ENCODE assay signal across 15 cellular contexts in the genomic region with DNA sequence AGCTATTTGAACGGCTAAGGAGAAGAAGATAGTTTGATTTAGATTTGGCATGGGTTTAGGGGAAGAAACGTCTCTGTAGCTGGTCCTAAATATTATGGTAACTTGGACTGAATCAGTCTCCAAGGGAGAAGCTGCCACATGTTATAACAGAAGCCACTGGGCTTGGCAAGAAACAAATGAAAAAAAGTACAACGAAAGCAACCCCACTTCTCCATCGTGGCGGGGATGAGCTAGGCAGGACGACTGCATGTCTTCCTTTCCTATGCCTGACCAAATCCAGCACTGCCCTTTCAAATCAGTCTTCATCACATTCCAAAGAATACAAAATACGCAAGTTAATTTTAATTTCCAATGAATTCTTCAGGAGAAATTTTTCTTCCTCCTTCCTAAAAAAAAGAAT.
DNase-seq lines count a peak whose midpoint lies in the region; ATAC-seq, FAIRE-seq and TF ChIP-seq lines count a peak whose summit lies in the region.
"Had no signal": no experiment of that assay in that cellular context is flagged by ENCODE, and none has a peak within 500 bp of the region (broad histone marks: within the 10 kb centered on the region; RNA-seq: fewer than 3 reads in every experiment).

No MANE protein-coding gene starts in this region.

- TF ChIP-seq EP300 in sigmoid colon (IDR thresholded peaks at IDR 0.05): no peak

- TF ChIP-seq POLR2A in sigmoid colon (IDR thresholded peaks at IDR 0.05) (no peak), GM12891 (IDR thresholded peaks at IDR 0.05; ENCODE audit: low read depth, low read length) (no peak)

- no peak for DNase-seq in CD4-positive, CD25-positive, alpha-beta regulatory T cell
- no peak for DNase-seq in PC-9
- DNase-seq in sigmoid colon: no peak
- no peak for DNase-seq in C1 segment of cervical spinal cord (lab: John Stamatoyannopoulos, UW)
- DNase-seq in GM12891 (ENCODE audit: insufficient read length, low spot score): no peak
- DNase-seq in H4 (ENCODE audit: low spot score): no peak
- DNase-seq: activated CD4-positive, alpha-beta T cell treated with anti-CD3 and anti-CD28 coated beads for 48 hours; DMS 273 treated with DMSO at 0.1 percent for 48 hours; GOT3; NCI-H1092 treated with DMSO at 0.1 percent for 48 hours had no signal

- no peaks in the 10 kb centered on the region for H3K9me3 ChIP-seq in CD4-positive, CD25-positive, alpha-beta regulatory T cell (ENCODE audit: control insufficient read depth in 2 of 2, low read length in 2 of 2)
- H3K9me3 ChIP-seq in PC-9 (ENCODE audit: insufficient read depth, low read depth): no peaks in the 10 kb centered on the region
- no peaks in the 10 kb centered on the region for H3K9me3 ChIP-seq in sigmoid colon
- H3K9me3 ChIP-seq: thoracic aorta had no signal

- H4K20me1 ChIP-seq in PC-9 (ENCODE audit: insufficient read depth): no peaks in the 10 kb centered on the region

- no peak overlapping the region for H2AFZ ChIP-seq in PC-9

- peak overlapping the region; percentile 91 to 97 (median 92) for H3K27ac Mint-ChIP-seq in CD4-positive, CD25-positive, alpha-beta regulatory T cell
- peak overlapping the region; percentile 75 for H3K27ac Mint-ChIP-seq in dendritic cell treated with granulocyte-macrophage colony-stimulating factor and Interleukin-4, amounts not matched to agents 40 ng/mL and 50 ng/mL, for 4 days

- H3F3A ChIP-seq in PC-9 (ENCODE audit: insufficient read depth, low read depth): peaks cover 30% of the 10 kb centered on the region

- CTCF ChIA-PET in PC-9 (lab: Charles Lee): interaction anchor here (0.6 kb wide), 1 partner anchor 33 kb away, joined by 3 read pairs; no protein-coding TSS in a partner anchor

- H3K4me1 Mint-ChIP-seq in CD4-positive, CD25-positive, alpha-beta regulatory T cell: peaks cover 44 to 98% (median 85%) of the 10 kb centered on the region in 4 donors
- H3K4me1 Mint-ChIP-seq in dendritic cell treated with granulocyte-macrophage colony-stimulating factor and Interleukin-4, amounts not matched to agents 40 ng/mL and 50 ng/mL, for 4 days (ENCODE audit: low read depth): peaks cover 53% of the 10 kb centered on the region

- H3K27me3 ChIP-seq in CD4-positive, CD25-positive, alpha-beta regulatory T cell (ENCODE audit: control insufficient read depth, insufficient read depth, low read length): no peaks in the 10 kb centered on the region
- H3K27me3 ChIP-seq in PC-9 (ENCODE audit: insufficient read depth, low read depth) (no peaks in the 10 kb centered on the region), sigmoid colon (no peaks in the 10 kb centered on the region)
- H3K27me3 ChIP-seq: cardiac muscle cell had no signal

- H3K4me2 ChIP-seq in PC-9: no peak overlapping the region

- ATAC-seq in CD4-positive, CD25-positive, alpha-beta regulatory T cell (ENCODE audit: low read depth in 2 of 2): no peak
- ATAC-seq in GM21390 (IDR thresholded peaks at IDR 0.05; ENCODE audit: unreplicated experiment): no peak

- intact Hi-C loops in PC-9 (cut with micrococcal nuclease; ENCODE audit: unreplicated experiment): no loop called here
- intact Hi-C loops in dendritic cell treated with granulocyte-macrophage colony-stimulating factor and Interleukin-4, amounts not matched to agents 40 ng/mL and 50 ng/mL, for 4 days (cut with micrococcal nuclease): no loop called here
- intact Hi-C loops in sigmoid colon (cut with DNase I): no loop called here

- no peaks in the 10 kb centered on the region for H3K9me2 ChIP-seq in PC-9 (ENCODE audit: insufficient read depth)

- FAIRE-seq in GM12891 (lab: Jason Lieb, UNC): no peak
- FAIRE-seq: frontal cortex had no signal

- POLR2A ChIA-PET in PC-9 (lab: Charles Lee; ENCODE audit: unreplicated experiment): interaction anchor here (0.5 kb wide), 1 partner anchor 11 kb away, joined by 3 read pairs; no protein-coding TSS in a partner anchor

- peaks cover 36% of the 10 kb centered on the region for H3K36me3 Mint-ChIP-seq in CD4-positive, CD25-positive, alpha-beta regulatory T cell
- peaks cover 32% of the 10 kb centered on the region for H3K36me3 Mint-ChIP-seq in dendritic cell treated with granulocyte-macrophage colony-stimulating factor and Interleukin-4, amounts not matched to agents 40 ng/mL and 50 ng/mL, for 4 days (ENCODE audit: low read depth)

- BruUV-seq in PC-9 (replicated peaks; lab: Mats Ljungman, UMichigan): no TSS peak

- H3K4me3 Mint-ChIP-seq in CD4-positive, CD25-positive, alpha-beta regulatory T cell: peak overlapping the region; percentile 60 to 77 (median 62)
- no peak overlapping the region for H3K4me3 Mint-ChIP-seq in dendritic cell treated with granulocyte-macrophage colony-stimulating factor and Interleukin-4, amounts not matched to agents 40 ng/mL and 50 ng/mL, for 4 days

- peaks cover 99% of the 10 kb centered on the region for H3K4me1 ChIP-seq in CD4-positive, CD25-positive, alpha-beta regulatory T cell (ENCODE audit: control insufficient read depth, insufficient read depth, low read length, poor library complexity, severe bottlenecking)
- H3K4me1 ChIP-seq in PC-9 (replicated peaks; ENCODE audit: insufficient read depth) (peaks cover 7% of the 10 kb centered on the region), sigmoid colon (peaks cover 0 to 34% (median 15%) of the 10 kb centered on the region in 4 donors)

- peak overlapping the region; percentile 94 for H3K27ac ChIP-seq in CD4-positive, CD25-positive, alpha-beta regulatory T cell (ENCODE audit: insufficient read depth, low read length, poor library complexity, severe bottlenecking)
- H3K27ac ChIP-seq in PC-9 (0 out of 2 replicates have a peak overlapping the region, but pooled peaks have one; percentile 18), sigmoid colon (peak overlapping the region in 3 of 4 donors; percentile 24 to 50 (median 42))
- H3K27ac ChIP-seq: cardiac muscle cell had no signal

- H3K36me3 ChIP-seq in CD4-positive, CD25-positive, alpha-beta regulatory T cell (ENCODE audit: control insufficient read depth, insufficient read depth, low read length): peaks cover 41% of the 10 kb centered on the region
- H3K36me3 ChIP-seq in PC-9 (ENCODE audit: low read depth): peaks cover 22% of the 10 kb centered on the region; the same call in 1 of the 2 replicates
- H3K36me3 ChIP-seq in sigmoid colon: peaks cover 0 to 16% (median 2%) of the 10 kb centered on the region in 4 donors
- H3K36me3 ChIP-seq: cardiac muscle cell, thoracic aorta had no signal

- WGBS in sigmoid colon, 2 donors: 59 to 71% methylated on average over 7 of the region's 7 CpGs

- H3K79me2 ChIP-seq in PC-9 (ENCODE audit: low read depth): peaks cover 84% of the 10 kb centered on the region

- no peak for TF ChIP-seq CTCF in PC-9 (conservative IDR thresholded peaks at IDR 0.05)
- no peak for TF ChIP-seq CTCF in sigmoid colon (IDR thresholded peaks at IDR 0.05)

- H3K9me3 Mint-ChIP-seq in CD4-positive, CD25-positive, alpha-beta regulatory T cell: peaks cover 0 to 4% (median 0%) of the 10 kb centered on the region in 7 donors
- H3K9me3 Mint-ChIP-seq in dendritic cell treated with granulocyte-macrophage colony-stimulating factor and Interleukin-4, amounts not matched to agents 40 ng/mL and 50 ng/mL, for 4 days: no peaks in the 10 kb centered on the region

- H3K4me3 ChIP-seq in CD4-positive, CD25-positive, alpha-beta regulatory T cell (ENCODE audit: low read depth, low read length): peak overlapping the region; percentile 54
- H3K4me3 ChIP-seq in PC-9 (no peak overlapping the region), sigmoid colon (no peak overlapping the region)
- H3K4me3 ChIP-seq: cardiac muscle cell, thoracic aorta had no signal

- no peaks in the 10 kb centered on the region for H3K27me3 Mint-ChIP-seq in CD4-positive, CD25-positive, alpha-beta regulatory T cell
- H3K27me3 Mint-ChIP-seq in dendritic cell treated with granulocyte-macrophage colony-stimulating factor and Interleukin-4, amounts not matched to agents 40 ng/mL and 50 ng/mL, for 4 days: no peaks in the 10 kb centered on the region

TF ChIP-seq in GM12891, 5 proteins besides CTCF, POLR2A, EP300 and RAD21:
- no peak for TF ChIP-seq POU2F2 (IDR thresholded peaks at IDR 0.05; ENCODE audit: low read depth, low read length)
- no peak for TF ChIP-seq SPI1 (IDR thresholded peaks at IDR 0.05; ENCODE audit: low read depth, low read length)
- no peak for TF ChIP-seq POLR2AphosphoS5 (IDR thresholded peaks at IDR 0.05; ENCODE audit: low read depth, low read length)
- no peak for TF ChIP-seq TAF1 (IDR thresholded peaks at IDR 0.05; ENCODE audit: low read depth, low read length)
- no peak for TF ChIP-seq PAX5 (IDR thresholded peaks at IDR 0.05; ENCODE audit: insufficient read depth, low read length, severe bottlenecking)

Comparison
In these comparisons a context has a peak if more than half of its experiments do, and no peak if none do; other contexts are left out.
1. H3K27ac ChIP-seq: peak in every context shown above with its lines; median percentile 94 in CD4-positive, CD25-positive, alpha-beta regulatory T cell; 42 in sigmoid colon; 18 in PC-9.